14 cellular contexts compared by ENCODE assay signal in genomic region chr12:50488801-50489200, GRCh38. TPM values are rescaled to one million over a fixed set of nuclear protein-coding genes. Genes with fewer than 3 reads are reported as not detected.
DNase-seq lines count a peak whose midpoint lies in the region; ATAC-seq and TF ChIP-seq lines count a peak whose summit lies in the region.
"Had no signal": no experiment of that assay in that cellular context is flagged by ENCODE, and none has a peak within 500 bp of the region (broad histone marks: within the 10 kb centered on the region; RNA-seq: fewer than 3 reads in every experiment).

No MANE protein-coding gene starts in this region.

- POLR2A ChIA-PET in IMR-90 (lab: Charles Lee; ENCODE audit: unreplicated experiment) = no interaction called here

- peak; percentile 24; the same call in 1 of the 2 replicates for ATAC-seq in IMR-90 (ENCODE audit: low read depth)
- ATAC-seq in HG02970 (IDR thresholded peaks at IDR 0.05; ENCODE audit: low FRiP score, unreplicated experiment) = no peak
- ATAC-seq: GM12878 had no signal

- no peak overlapping the region for H3K27ac ChIP-seq in IMR-90 (ENCODE audit: insufficient read depth, low read length)
- H3K27ac ChIP-seq in MM.1S (ENCODE audit: low read length) = no peak overlapping the region
- H3K27ac ChIP-seq: BLaER1 had no signal

- H2BK120ac ChIP-seq in IMR-90 (ENCODE audit: low read depth, low read length) = no peak overlapping the region

- no peak overlapping the region for H3K18ac ChIP-seq in IMR-90 (ENCODE audit: low read depth, low read length)

- no peak overlapping the region for H3K14ac ChIP-seq in IMR-90 (replicated peaks; ENCODE audit: low read depth, low read length)

- H3K4me2 ChIP-seq in IMR-90 (ENCODE audit: low read depth, low read length) = no peak overlapping the region
- no peak overlapping the region for H3K4me2 ChIP-seq in MM.1S (ENCODE audit: low read depth, low read length)
- H3K4me2 ChIP-seq: BLaER1 had no signal

- DNase-seq in EH (ENCODE audit: low read depth) (peak; percentile 27), IMR-90 (peak; percentile 12), amniotic epithelial cell (ENCODE audit: low read depth) (peak; percentile 12), fibroblast of villous mesenchyme (ENCODE audit: low read depth) (peak; percentile 30), MM.1S (no peak)
- no peak for DNase-seq in stimulated activated CD4-positive, alpha-beta T cell treated with anti-CD3 and anti-CD28 coated beads, Interleukin-1b, Interleukin-23, amount 100 ng/mL, for 48 hours
- DNase-seq: AML-193; Caco-2; CD8-positive, alpha-beta memory T cell; HCEC 1CT; HFFc6 had no signal

- H3K79me2 ChIP-seq in MM.1S (ENCODE audit: low read length) = no peaks in the 10 kb centered on the region

- WGBS in IMR-90 (ENCODE audit: extremely low coverage in 2 of 2, insufficient read length in 1 of 2), 2 experiments = no CpG with 5 or more reads among the region's 5 CpGs

- no peak overlapping the region for H4K5ac ChIP-seq in IMR-90 (ENCODE audit: low read depth, low read length)

- intact Hi-C loops in IMR-90 (cut with micrococcal nuclease) = no loop called here

- H3K23ac ChIP-seq in IMR-90 (ENCODE audit: low read depth, low read length) = no peak overlapping the region

- no peak overlapping the region for H2AK5ac ChIP-seq in IMR-90 (ENCODE audit: low read depth, low read length)

- no peak overlapping the region for H3K4ac ChIP-seq in IMR-90 (ENCODE audit: low read depth, low read length)

- no peaks in the 10 kb centered on the region for H3K36me3 ChIP-seq in IMR-90 (ENCODE audit: control insufficient read depth, insufficient read depth, low read length)
- no peaks in the 10 kb centered on the region for H3K36me3 ChIP-seq in MM.1S (replicated peaks; ENCODE audit: insufficient read depth, low read length)
- H3K36me3 ChIP-seq: BLaER1 had no signal

- H3K4me3 ChIP-seq in IMR-90 (ENCODE audit: insufficient read depth, low read depth, low read length) = no peak overlapping the region
- H3K4me3 ChIP-seq in fibroblast of villous mesenchyme (ENCODE audit: low read depth, low read length) = no peak overlapping the region
- no peak overlapping the region for H3K4me3 ChIP-seq in MM.1S (ENCODE audit: low read length)
- H3K4me3 ChIP-seq: BLaER1, GM12878 had no signal

- no peak overlapping the region for H3K56ac ChIP-seq in IMR-90 (ENCODE audit: extremely low read depth, insufficient read depth, low read length)

- H3K9me2 ChIP-seq in MM.1S (replicated peaks; ENCODE audit: insufficient read depth, low read length) = no peaks in the 10 kb centered on the region

- no peak overlapping the region for H2BK15ac ChIP-seq in IMR-90 (ENCODE audit: low read depth, low read length)

- CTCF ChIA-PET in IMR-90 (lab: Yijun Ruan, JAX) = no interaction called here

- no peak for TF ChIP-seq RAD21 in IMR-90 (IDR thresholded peaks at IDR 0.05; ENCODE audit: low read length)

- dilution Hi-C loops in IMR-90 (cut with HindIII; ENCODE audit: low sequenced_read_pairs, unreplicated experiment) = no loop called here

- in situ Hi-C loops in IMR-90 (cut with MboI; ENCODE audit: low sequenced_read_pairs) = loop anchor here (25.0 kb wide), 1 partner anchor 498 kb away; no protein-coding TSS in a partner anchor

- H2BK20ac ChIP-seq in IMR-90 (ENCODE audit: low read depth, low read length) = no peak overlapping the region

- no peak overlapping the region for H4K8ac ChIP-seq in IMR-90 (ENCODE audit: low read depth in 2 of 2, low read length in 2 of 2)

- H3K27me3 ChIP-seq in IMR-90 (ENCODE audit: control insufficient read depth, insufficient read depth, low read length) (no peaks in the 10 kb centered on the region), MM.1S (replicated peaks; ENCODE audit: insufficient read depth, low read length) (no peaks in the 10 kb centered on the region)
- H3K27me3 ChIP-seq: BLaER1 had no signal

- peaks cover 8% of the 10 kb centered on the region for H3K9me3 ChIP-seq in IMR-90 (ENCODE audit: control insufficient read depth, insufficient read depth, low read length)
- H3K9me3 ChIP-seq in MM.1S (replicated peaks; ENCODE audit: insufficient read depth, low read length) = no peaks in the 10 kb centered on the region

- no peak overlapping the region for H2AK9ac ChIP-seq in IMR-90 (replicated peaks; ENCODE audit: low read depth, low read length, poor library complexity)

- no peak for TF ChIP-seq POLR2A in IMR-90 (IDR thresholded peaks at IDR 0.05; ENCODE audit: low read depth, low read length)

- no peak overlapping the region for H2BK5ac ChIP-seq in IMR-90 (ENCODE audit: low read depth, low read length, poor library complexity, severe bottlenecking)

- H3K4me1 ChIP-seq in IMR-90 (ENCODE audit: control insufficient read depth, insufficient read depth, low read length) = no peaks in the 10 kb centered on the region
- H3K4me1 ChIP-seq in MM.1S (ENCODE audit: low read length) = no peaks in the 10 kb centered on the region
- H3K4me1 ChIP-seq: BLaER1, Caco-2 had no signal

- H2AFZ ChIP-seq in IMR-90 (replicated peaks; ENCODE audit: low read length, poor library complexity) (no peak overlapping the region), MM.1S (ENCODE audit: low read length) (no peak overlapping the region)

- H3K79me1 ChIP-seq in IMR-90 (ENCODE audit: low read depth in 1 of 2, low read length in 2 of 2) = no peaks in the 10 kb centered on the region

- no peaks in the 10 kb centered on the region for H3K9me1 ChIP-seq in IMR-90 (ENCODE audit: insufficient read depth, low read length)

- no peak overlapping the region for H4K91ac ChIP-seq in IMR-90 (ENCODE audit: insufficient read depth, low read depth, low read length)

- no peak for TF ChIP-seq CTCF in IMR-90 (conservative IDR thresholded peaks at IDR 0.05; ENCODE audit: low read depth, low read length)
- no peak for TF ChIP-seq CTCF in fibroblast of villous mesenchyme (IDR thresholded peaks at IDR 0.05; ENCODE audit: insufficient read depth, low read depth, low read length)
- TF ChIP-seq CTCF in MM.1S (IDR thresholded peaks at IDR 0.05; ENCODE audit: low read length) = no peak

- H4K20me1 ChIP-seq in IMR-90 (ENCODE audit: insufficient read depth, low read length) = no peaks in the 10 kb centered on the region
- H4K20me1 ChIP-seq in MM.1S (ENCODE audit: insufficient read depth, low read length) = no peaks in the 10 kb centered on the region
- H4K20me1 ChIP-seq: BLaER1 had no signal

- H3K9ac ChIP-seq in IMR-90 (ENCODE audit: low read depth, low read length) (no peak overlapping the region), MM.1S (ENCODE audit: low read length) (no peak overlapping the region)
- H3K9ac ChIP-seq: BLaER1 had no signal

- no TSS peak for BruUV-seq in IMR-90 (replicated peaks; lab: Mats Ljungman, UMichigan)

- no peaks in the 10 kb centered on the region; the same call in 1 of the 2 replicates for H3F3A ChIP-seq in MM.1S (ENCODE audit: insufficient read depth, low read length)

TF ChIP-seq in IMR-90, 13 proteins besides CTCF, POLR2A, EP300 and RAD21:
- TF ChIP-seq MAZ (IDR thresholded peaks at IDR 0.05; ENCODE audit: borderline replicate concordance, low read depth, low read length) (no peak), FOS (IDR thresholded peaks at IDR 0.05; ENCODE audit: low read depth, low read length) (no peak), RFX5 (IDR thresholded peaks at IDR 0.05; ENCODE audit: low read depth, low read length) (no peak), NFE2L2 (IDR thresholded peaks at IDR 0.05; ENCODE audit: low read depth, low read length) (no peak)

RNA-seq across cellular contexts. Expression of gene DIP2B, which starts 16.0 kb away (rescaled TPM):
- total RNA-seq in IMR-90 (2012; rRNA removed) = 12.9 and 13.9 TPM in 2 replicates
- polyA plus RNA-seq in IMR-90 (2012; rRNA removed) = 6.8 and 7.7 TPM in 2 replicates
- polyA plus RNA-seq in IMR-90 (2012; cell fraction: cytosol; rRNA removed) = 4.1 and 4.4 TPM in 2 replicates
- 6.4 and 11.5 TPM in 2 replicates for polyA plus RNA-seq in IMR-90 (2012; cell fraction: nucleus; rRNA removed; ENCODE audit: low replicate concordance)
- total RNA-seq in fibroblast of villous mesenchyme = 29.8 and 32.9 TPM in 2 replicates

Comparison
In these comparisons a context has a peak if more than half of its experiments do, and no peak if none do; other contexts are left out.
1. DNase-seq: peak in EH (single experiment), IMR-90 (single experiment), amniotic epithelial cell (single experiment) and fibroblast of villous mesenchyme (single experiment); none in MM.1S (single experiment) and stimulated activated CD4-positive, alpha-beta T cell treated with anti-CD3 and anti-CD28 coated beads, Interleukin-1b, Interleukin-23, amount 100 ng/mL, for 48 hours (single experiment).